22 cellular contexts compared by ENCODE assay signal in genomic region chr6:135073757-135074393, GRCh38.
"Had no signal": no experiment of that assay in that cellular context is flagged by ENCODE, and none has a peak within 500 bp of the region (broad histone marks: within the 10 kb centered on the region; RNA-seq: fewer than 3 reads in every experiment).

No MANE protein-coding gene starts in this region.

- H3K27ac Mint-ChIP-seq: activated B cell treated with CpG ODN at 0.5 μM for 24 hours; activated CD4-positive, alpha-beta T cell treated with anti-CD3 and anti-CD28 coated beads, Interleukin-2, amount 10 ng/mL, durations not matched to agents 7 days and 5 days; activated naive CD8-positive, alpha-beta T cell treated with anti-CD3 and anti-CD28 coated beads for 36 hours; activated T-cell treated with anti-CD3 and anti-CD28 coated beads, Interleukin-2, amount 50 U/mL, for 72 hours; endodermal cell; neural progenitor cell had no signal

- ATAC-seq: activated T-cell treated with anti-CD3 and anti-CD28 coated beads, Interleukin-2, amount 50 U/mL, for 72 hours; body of pancreas; left cardiac atrium; naive thymus-derived CD4-positive, alpha-beta T cell; psoas muscle; right cardiac atrium; stimulated activated naive CD8-positive, alpha-beta T cell treated with anti-CD3 and anti-CD28 coated beads, Interleukin-15, Interleukin-2, amounts not matched to agents 100 U/mL and 50 U/mL, for 24 hours had no signal

- H3K9me3 Mint-ChIP-seq: activated B cell treated with CpG ODN at 0.5 μM for 24 hours; activated naive CD8-positive, alpha-beta T cell treated with anti-CD3 and anti-CD28 coated beads for 36 hours; endodermal cell; neural progenitor cell had no signal

- DNase-seq: activated B cell treated with CpG ODN at 0.5 μM for 24 hours; activated CD4-positive, alpha-beta T cell treated with anti-CD3 and anti-CD28 coated beads, Interleukin-2, amount 10 ng/mL, durations not matched to agents 7 days and 5 days; activated CD8-positive, alpha-beta memory T cell treated with anti-CD3 and anti-CD28 coated beads, Interleukin-2, amount 50 U/mL, for 4 hours; activated gamma-delta T cell; activated naive CD8-positive, alpha-beta T cell treated with anti-CD3 and anti-CD28 coated beads for 36 hours; activated T-cell treated with anti-CD3 and anti-CD28 coated beads, Interleukin-2, amount 50 U/mL, for 72 hours; body of pancreas; caudate nucleus; endodermal cell; foreskin melanocyte; glutamatergic neuron; hippocampal formation; left cardiac atrium; mesendoderm; naive thymus-derived CD4-positive, alpha-beta T cell; psoas muscle; right cardiac atrium; stimulated activated naive CD8-positive, alpha-beta T cell treated with anti-CD3 and anti-CD28 coated beads, Interleukin-15, Interleukin-2, amounts not matched to agents 100 U/mL and 50 U/mL, for 24 hours; substantia nigra; T-helper 2 cell; tibial artery had no signal

- H3K36me3 Mint-ChIP-seq: activated naive CD8-positive, alpha-beta T cell treated with anti-CD3 and anti-CD28 coated beads for 36 hours; neural progenitor cell had no signal

- H3K4me1 Mint-ChIP-seq: activated B cell treated with CpG ODN at 0.5 μM for 24 hours, neural progenitor cell had no signal

- H3K4me3 Mint-ChIP-seq: activated B cell treated with CpG ODN at 0.5 μM for 24 hours; activated CD4-positive, alpha-beta T cell treated with anti-CD3 and anti-CD28 coated beads, Interleukin-2, amount 10 ng/mL, durations not matched to agents 7 days and 5 days; activated naive CD8-positive, alpha-beta T cell treated with anti-CD3 and anti-CD28 coated beads for 36 hours; activated T-cell treated with anti-CD3 and anti-CD28 coated beads, Interleukin-2, amount 50 U/mL, for 72 hours; endodermal cell; neural progenitor cell had no signal

- H3K27me3 Mint-ChIP-seq: activated B cell treated with CpG ODN at 0.5 μM for 24 hours; activated CD4-positive, alpha-beta T cell treated with anti-CD3 and anti-CD28 coated beads, Interleukin-2, amount 10 ng/mL, durations not matched to agents 7 days and 5 days; activated naive CD8-positive, alpha-beta T cell treated with anti-CD3 and anti-CD28 coated beads for 36 hours; naive thymus-derived CD4-positive, alpha-beta T cell had no signal
